ENCODE assay signal across 14 cellular contexts in genomic region chr22:30866811-30867271, GRCh38.
DNase-seq lines count a peak whose midpoint lies in the region; ATAC-seq, FAIRE-seq and TF ChIP-seq lines count a peak whose summit lies in the region.
"Had no signal": no experiment of that assay in that cellular context is flagged by ENCODE, and none has a peak within 500 bp of the region (broad histone marks: within the 10 kb centered on the region; RNA-seq: fewer than 3 reads in every experiment).

No MANE protein-coding gene starts in this region.

- DNase-seq in MCF 10A (ENCODE audit: unreplicated experiment) (peak; percentile 25), mammary epithelial cell (no peak), glomerular endothelial cell (ENCODE audit: extremely low read depth, low read depth, low spot score) (peak; percentile 84), urothelium cell line (ENCODE audit: low spot score) (no peak), Ammon's horn (ENCODE audit: low spot score) (no peak)
- DNase-seq: colonic mucosa, NCI-H1694 had no signal

- TF ChIP-seq CTCF in MCF 10A (IDR thresholded peaks at IDR 0.05; ENCODE audit: unreplicated experiment), result no peak
- TF ChIP-seq CTCF in mammary epithelial cell (conservative IDR thresholded peaks at IDR 0.05 in 1 of 2, IDR thresholded peaks at IDR 0.05 in 1 of 2; ENCODE audit: extremely low read depth in 1 of 2, insufficient read depth in 1 of 2, low read depth in 1 of 2, low read length in 2 of 2), result peak in 1 of 2 donors; percentile 17
- peak; percentile 32 for TF ChIP-seq CTCF in OCI-LY3 (IDR thresholded peaks at IDR 0.05; ENCODE audit: low read depth, low read length)

- POLR2A ChIA-PET in MCF 10A (lab: Yijun Ruan, JAX), result no interaction called here

- no peak for ATAC-seq in GM21390 (IDR thresholded peaks at IDR 0.05; ENCODE audit: unreplicated experiment)
- ATAC-seq in HG03520 (IDR thresholded peaks at IDR 0.05; ENCODE audit: unreplicated experiment), result no peak
- ATAC-seq: activated T-helper 17 cell treated with anti-CD3 and anti-CD28 coated beads, Interleukin-2, amount 50 U/mL, for 72 hours; right lobe of liver had no signal

- H3K36me3 Mint-ChIP-seq in MCF 10A (ENCODE audit: insufficient read depth, unreplicated experiment), result peaks cover 9% of the 10 kb centered on the region

- H4K20me1 ChIP-seq in mammary epithelial cell (ENCODE audit: insufficient read depth, low read length), result no peaks in the 10 kb centered on the region
- no peaks in the 10 kb centered on the region for H4K20me1 ChIP-seq in OCI-LY3 (ENCODE audit: insufficient read depth, low read length)

- H3K27me3 Mint-ChIP-seq in MCF 10A (ENCODE audit: insufficient read depth, unreplicated experiment), result no peaks in the 10 kb centered on the region
- H3K27me3 Mint-ChIP-seq: activated T-helper 17 cell treated with anti-CD3 and anti-CD28 coated beads, Interleukin-2, amount 50 U/mL, for 72 hours had no signal

- peak overlapping the region; percentile 36 for H3K27ac Mint-ChIP-seq in MCF 10A (ENCODE audit: low read depth, unreplicated experiment)

- no peaks in the 10 kb centered on the region for H3K9me3 ChIP-seq in mammary epithelial cell (replicated peaks; ENCODE audit: insufficient read depth, low read length)
- H3K9me3 ChIP-seq in OCI-LY3 (ENCODE audit: insufficient read depth, low read length), result no peaks in the 10 kb centered on the region
- H3K9me3 ChIP-seq: colonic mucosa, right lobe of liver had no signal

- H3K4me3 ChIP-seq in mammary epithelial cell (replicated peaks in 1 of 3; ENCODE audit: insufficient read depth in 1 of 3, low read depth in 2 of 3, low read length in 3 of 3), result no peak overlapping the region
- no peak overlapping the region for H3K4me3 ChIP-seq in OCI-LY3 (ENCODE audit: low read length)
- H3K4me3 ChIP-seq: colonic mucosa, right lobe of liver had no signal

- FAIRE-seq in urothelium cell line (lab: Jason Lieb, UNC), result peak; percentile 32

- H3K36me3 ChIP-seq in mammary epithelial cell (ENCODE audit: insufficient read depth, low read length) (no peaks in the 10 kb centered on the region), OCI-LY3 (replicated peaks; ENCODE audit: low read depth, low read length) (no peaks in the 10 kb centered on the region)
- H3K36me3 ChIP-seq: colonic mucosa, right lobe of liver had no signal

- 89% methylated on average over 4 of the region's 4 CpGs for WGBS in mammary epithelial cell (ENCODE audit: low coverage, missing lambda C conversion rate)

- no peaks in the 10 kb centered on the region for H3K79me2 ChIP-seq in mammary epithelial cell (ENCODE audit: insufficient read depth, low read length)
- H3K79me2 ChIP-seq in OCI-LY3 (ENCODE audit: low read length), result no peaks in the 10 kb centered on the region

- H3K27me3 ChIP-seq in mammary epithelial cell (ENCODE audit: insufficient read depth, low read length) (no peaks in the 10 kb centered on the region), OCI-LY3 (ENCODE audit: low read depth, low read length) (no peaks in the 10 kb centered on the region)
- H3K27me3 ChIP-seq: colonic mucosa, right lobe of liver had no signal

- no peaks in the 10 kb centered on the region for H3K9me3 Mint-ChIP-seq in MCF 10A (ENCODE audit: unreplicated experiment)
- H3K9me3 Mint-ChIP-seq: activated T-helper 17 cell treated with anti-CD3 and anti-CD28 coated beads, Interleukin-2, amount 50 U/mL, for 72 hours had no signal

- H3K4me1 Mint-ChIP-seq in MCF 10A (ENCODE audit: insufficient read depth, unreplicated experiment), result no peaks in the 10 kb centered on the region
- H3K4me1 Mint-ChIP-seq: activated T-helper 17 cell treated with anti-CD3 and anti-CD28 coated beads, Interleukin-2, amount 50 U/mL, for 72 hours had no signal

- dilution Hi-C loops in mammary epithelial cell (cut with HindIII; ENCODE audit: low sequenced_read_pairs), result no loop called here

- H2AFZ ChIP-seq in mammary epithelial cell (ENCODE audit: low read depth, low read length) (no peak overlapping the region), OCI-LY3 (ENCODE audit: low read depth, low read length) (no peak overlapping the region)

- CTCF ChIA-PET in MCF 10A (lab: Yijun Ruan, JAX) (no interaction called here), mammary epithelial cell (lab: Charles Lee; ENCODE audit: low non-redundant PET) (no interaction called here)

- H3K4me2 ChIP-seq in mammary epithelial cell (ENCODE audit: insufficient read depth, low read depth, low read length), result no peak overlapping the region
- H3K4me2 ChIP-seq in OCI-LY3 (ENCODE audit: low read length), result no peak overlapping the region

- intact Hi-C loops in MCF 10A (cut with micrococcal nuclease) (no loop called here), mammary epithelial cell (cut with micrococcal nuclease) (no loop called here)

- H3K27ac ChIP-seq in mammary epithelial cell (ENCODE audit: insufficient read depth, low read depth, low read length) (no peak overlapping the region), OCI-LY3 (ENCODE audit: low read length) (no peak overlapping the region)
- H3K27ac ChIP-seq: colonic mucosa, right lobe of liver, RWPE1, VCaP had no signal

- H3K9ac ChIP-seq in mammary epithelial cell (ENCODE audit: insufficient read depth, low read length) (no peak overlapping the region), OCI-LY3 (ENCODE audit: low read length) (no peak overlapping the region)

- no TSS peak for BruUV-seq in MCF 10A (replicated peaks; lab: Mats Ljungman, UMichigan)
- BruUV-seq in mammary epithelial cell (replicated peaks; lab: Mats Ljungman, UMichigan), result no TSS peak

- H3K4me1 ChIP-seq in mammary epithelial cell (ENCODE audit: insufficient read depth, low read length) (peaks cover 6% of the 10 kb centered on the region), OCI-LY3 (ENCODE audit: low read length) (no peaks in the 10 kb centered on the region)
- H3K4me1 ChIP-seq: colonic mucosa, right lobe of liver had no signal

- no peak overlapping the region for H3K4me3 Mint-ChIP-seq in MCF 10A (ENCODE audit: unreplicated experiment)
- H3K4me3 Mint-ChIP-seq: activated T-helper 17 cell treated with anti-CD3 and anti-CD28 coated beads, Interleukin-2, amount 50 U/mL, for 72 hours had no signal

- in situ Hi-C loops in mammary epithelial cell (cut with MboI; ENCODE audit: low sequenced_read_pairs in 2 of 2), result no loop called here

Comparison
In these comparisons a context has a peak if more than half of its experiments do, and no peak if none do; other contexts are left out.
1. DNase-seq: peak in MCF 10A (single experiment) and glomerular endothelial cell (single experiment); none in mammary epithelial cell (single experiment), urothelium cell line (single experiment) and Ammon's horn (single experiment).